2 cellular contexts compared by ENCODE assay signal in the genomic region with DNA sequence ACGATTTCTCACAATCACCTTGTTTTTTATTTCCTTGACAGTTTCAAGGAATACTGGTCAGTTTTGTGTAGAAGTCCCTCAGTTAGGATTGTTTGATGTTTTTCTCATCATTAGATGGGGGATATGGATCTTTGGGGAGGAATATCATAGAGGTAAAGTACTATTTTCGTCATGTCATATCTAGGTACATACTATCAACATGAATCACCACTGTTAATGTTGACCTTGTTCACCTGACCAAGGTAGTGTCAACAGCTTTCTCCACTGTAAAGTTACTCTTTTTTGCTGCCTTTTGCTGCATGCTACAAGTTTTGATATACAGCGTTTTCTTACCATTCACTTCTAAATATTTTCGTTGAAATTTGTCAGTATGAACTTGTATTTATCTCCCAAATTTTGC.
TF ChIP-seq lines count a peak whose summit lies in the region.

No MANE protein-coding gene starts in this region.

TF ChIP-seq in HepG2, 621 proteins besides CTCF, POLR2A, EP300 and RAD21 (continues in another document):
- TF ChIP-seq ONECUT2 (CRISPR knock-in tag; IDR thresholded peaks at IDR 0.05): no peak
- TF ChIP-seq KAT2B (IDR thresholded peaks at IDR 0.05; ENCODE audit: borderline replicate concordance, low read depth, low read length): no peak
- TF ChIP-seq NFYB (CRISPR knock-in tag; IDR thresholded peaks at IDR 0.05): no peak
- TF ChIP-seq, protein P1, sequence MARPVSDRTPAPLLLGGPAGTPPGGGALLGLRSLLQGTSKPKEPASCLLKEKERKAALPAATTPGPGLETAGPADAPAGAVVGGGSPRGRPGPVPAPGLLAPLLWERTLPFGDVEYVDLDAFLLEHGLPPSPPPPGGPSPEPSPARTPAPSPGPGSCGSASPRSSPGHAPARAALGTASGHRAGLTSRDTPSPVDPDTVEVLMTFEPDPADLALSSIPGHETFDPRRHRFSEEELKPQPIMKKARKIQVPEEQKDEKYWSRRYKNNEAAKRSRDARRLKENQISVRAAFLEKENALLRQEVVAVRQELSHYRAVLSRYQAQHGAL (CRISPR knock-in tag; IDR thresholded peaks at IDR 0.05; ENCODE audit: not compliant biosample characterization): no peak
- TF ChIP-seq AKAP8 (CRISPR knock-in tag; IDR thresholded peaks at IDR 0.05): no peak
- TF ChIP-seq GFI1 (CRISPR knock-in tag; IDR thresholded peaks at IDR 0.05; ENCODE audit: borderline replicate concordance): no peak
- no peak for TF ChIP-seq POLR2AphosphoS5 (IDR thresholded peaks at IDR 0.05; ENCODE audit: low read depth, low read length)
- TF ChIP-seq STAT5B (CRISPR knock-in tag; IDR thresholded peaks at IDR 0.05): no peak
- no peak for TF ChIP-seq IRX3 (CRISPR knock-in tag; IDR thresholded peaks at IDR 0.05; ENCODE audit: borderline replicate concordance, low read depth)
- no peak for TF ChIP-seq PAX8 (CRISPR knock-in tag; IDR thresholded peaks at IDR 0.05; ENCODE audit: borderline replicate concordance)
- TF ChIP-seq SAP130 (CRISPR knock-in tag; IDR thresholded peaks at IDR 0.05; ENCODE audit: low read depth): peak; percentile 56
- TF ChIP-seq, protein P2, sequence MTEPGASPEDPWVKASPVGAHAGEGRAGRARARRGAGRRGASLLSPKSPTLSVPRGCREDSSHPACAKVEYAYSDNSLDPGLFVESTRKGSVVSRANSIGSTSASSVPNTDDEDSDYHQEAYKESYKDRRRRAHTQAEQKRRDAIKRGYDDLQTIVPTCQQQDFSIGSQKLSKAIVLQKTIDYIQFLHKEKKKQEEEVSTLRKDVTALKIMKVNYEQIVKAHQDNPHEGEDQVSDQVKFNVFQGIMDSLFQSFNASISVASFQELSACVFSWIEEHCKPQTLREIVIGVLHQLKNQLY (CRISPR knock-in tag; IDR thresholded peaks at IDR 0.05): peak; percentile 32; the same call in 1 of the 2 replicates
- TF ChIP-seq, protein P3, sequence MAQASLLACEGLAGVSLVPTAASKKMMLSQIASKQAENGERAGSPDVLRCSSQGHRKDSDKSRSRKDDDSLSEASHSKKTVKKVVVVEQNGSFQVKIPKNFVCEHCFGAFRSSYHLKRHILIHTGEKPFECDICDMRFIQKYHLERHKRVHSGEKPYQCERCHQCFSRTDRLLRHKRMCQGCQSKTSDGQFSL (CRISPR knock-in tag; IDR thresholded peaks at IDR 0.05): no peak
- no peak for TF ChIP-seq ZBTB2 (CRISPR knock-in tag; IDR thresholded peaks at IDR 0.05; ENCODE audit: low read depth)
- TF ChIP-seq, protein P4, sequence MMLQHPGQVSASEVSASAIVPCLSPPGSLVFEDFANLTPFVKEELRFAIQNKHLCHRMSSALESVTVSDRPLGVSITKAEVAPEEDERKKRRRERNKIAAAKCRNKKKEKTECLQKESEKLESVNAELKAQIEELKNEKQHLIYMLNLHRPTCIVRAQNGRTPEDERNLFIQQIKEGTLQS (CRISPR knock-in tag; IDR thresholded peaks at IDR 0.05): 0 out of 2 replicates have a peak, but pooled peaks have one; percentile 45
- TF ChIP-seq RXRB (CRISPR knock-in tag; IDR thresholded peaks at IDR 0.05; ENCODE audit: borderline replicate concordance): peak; percentile 9; the same call in 1 of the 2 replicates
- TF ChIP-seq FOXA1 (IDR thresholded peaks at IDR 0.05): peak; percentile 57; the same call in 1 of the 2 replicates
- TF ChIP-seq FOXA1 (CRISPR knock-in tag; IDR thresholded peaks at IDR 0.05): peak; percentile 85
- TF ChIP-seq NR2C2 (CRISPR knock-in tag; IDR thresholded peaks at IDR 0.05; ENCODE audit: borderline replicate concordance): no peak
- no peak for TF ChIP-seq LCORL (IDR thresholded peaks at IDR 0.05)
- TF ChIP-seq LCORL (CRISPR knock-in tag; IDR thresholded peaks at IDR 0.05): peak; percentile 34; the same call in 1 of the 2 replicates
- TF ChIP-seq ZNF333 (CRISPR knock-in tag; IDR thresholded peaks at IDR 0.05; ENCODE audit: borderline replicate concordance): no peak
- 0 out of 2 replicates have a peak, but pooled peaks have one; percentile 16 for TF ChIP-seq NCOA2 (CRISPR knock-in tag; IDR thresholded peaks at IDR 0.05)
- peak; percentile 11; the same call in 1 of the 2 replicates for TF ChIP-seq ELF3 (CRISPR knock-in tag; IDR thresholded peaks at IDR 0.05)
- peak; percentile 93 for TF ChIP-seq FOXA3 (CRISPR knock-in tag; IDR thresholded peaks at IDR 0.05)
- TF ChIP-seq NR2F6 (IDR thresholded peaks at IDR 0.05): 0 out of 2 replicates have a peak, but pooled peaks have one; percentile 23
- TF ChIP-seq NR2F6 (CRISPR knock-in tag; IDR thresholded peaks at IDR 0.05): peak; percentile 48; the same call in 1 of the 2 replicates
- no peak for TF ChIP-seq KLF13 (CRISPR knock-in tag; IDR thresholded peaks at IDR 0.05)
- TF ChIP-seq LBX2 (CRISPR knock-in tag; IDR thresholded peaks at IDR 0.05; ENCODE audit: borderline replicate concordance): no peak
- peak; percentile 35; the same call in 1 of the 2 replicates for TF ChIP-seq GATAD2A (CRISPR knock-in tag; IDR thresholded peaks at IDR 0.05)

TF ChIP-seq in GM23338, 12 proteins besides CTCF, POLR2A, EP300 and RAD21:
- TF ChIP-seq REST (IDR thresholded peaks at IDR 0.05; ENCODE audit: unreplicated experiment) (no peak), CREB1 (CRISPR knock-in tag; IDR thresholded peaks at IDR 0.05; ENCODE audit: low read depth) (no peak), EZH2phosphoT487 (IDR thresholded peaks at IDR 0.05; ENCODE audit: unreplicated experiment) (no peak), ZNF462 (CRISPR knock-in tag; IDR thresholded peaks at IDR 0.05) (no peak), POLR2AphosphoS5 (IDR thresholded peaks at IDR 0.05; ENCODE audit: low read depth) (no peak), JUNB (IDR thresholded peaks at IDR 0.05; ENCODE audit: unreplicated experiment) (no peak), ZNF114 (CRISPR knock-in tag; IDR thresholded peaks at IDR 0.05) (no peak), STAT1 (IDR thresholded peaks at IDR 0.05; ENCODE audit: unreplicated experiment) (no peak), ZNF331 (CRISPR knock-in tag; IDR thresholded peaks at IDR 0.05; ENCODE audit: low read depth) (no peak)
